ENCODE assay signal across 16 cellular contexts in the genomic region with DNA sequence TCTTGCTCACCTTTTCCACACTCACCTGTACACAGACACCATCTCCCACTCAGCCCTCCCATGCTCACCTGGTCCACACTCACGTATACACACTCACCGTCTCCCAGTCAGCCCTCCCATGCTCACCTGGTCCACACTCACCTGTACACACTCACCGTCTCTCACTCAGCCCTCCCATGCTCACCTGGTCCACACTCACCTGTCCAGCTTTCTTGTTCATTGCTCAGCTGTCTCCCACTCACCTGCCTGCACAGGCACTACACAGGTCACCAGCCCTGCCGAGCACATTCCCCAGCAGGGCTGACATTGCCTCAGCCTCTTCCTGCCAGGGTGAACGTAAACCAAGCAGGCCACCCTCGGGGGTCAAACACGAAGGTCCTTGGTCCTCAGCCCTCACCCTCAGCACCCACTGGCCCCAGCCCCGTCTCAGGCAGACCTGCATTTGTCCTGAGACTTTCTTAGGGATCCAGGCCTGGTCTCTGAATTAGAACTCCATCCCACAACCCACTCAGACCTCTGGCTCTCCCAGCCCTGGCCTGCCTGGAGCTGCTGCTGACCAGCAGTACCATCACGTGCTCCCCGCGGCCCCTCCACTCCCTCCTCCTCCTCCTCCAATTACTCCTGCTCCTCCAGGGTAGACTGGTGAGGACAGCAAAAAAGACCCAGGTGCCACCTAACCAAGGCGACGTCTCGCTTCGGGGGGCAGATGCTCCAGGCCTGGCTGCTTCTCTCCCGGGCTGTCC. TPM values are rescaled to one million over a fixed set of nuclear protein-coding genes. Genes with fewer than 3 reads are reported as not detected.
DNase-seq lines count a peak whose midpoint lies in the region; ATAC-seq and TF ChIP-seq lines count a peak whose summit lies in the region.
"Had no signal": no experiment of that assay in that cellular context is flagged by ENCODE, and none has a peak within 500 bp of the region (broad histone marks: within the 10 kb centered on the region; RNA-seq: fewer than 3 reads in every experiment).

No MANE protein-coding gene starts in this region.

- H2AFZ ChIP-seq in OCI-LY7 (ENCODE audit: low read length): no peak overlapping the region

- TF ChIP-seq CTCF in CD8-positive, alpha-beta T cell (IDR thresholded peaks at IDR 0.05): no peak
- TF ChIP-seq CTCF in nephron (IDR thresholded peaks at IDR 0.05; ENCODE audit: unreplicated experiment in 3 of 3) (no peak), OCI-LY7 (conservative IDR thresholded peaks at IDR 0.05; ENCODE audit: low read length) (no peak)

- peaks cover 21% of the 10 kb centered on the region for H3K4me1 Mint-ChIP-seq in CD8-positive, alpha-beta T cell (ENCODE audit: low read depth)
- peaks cover 15% of the 10 kb centered on the region for H3K4me1 Mint-ChIP-seq in central memory CD8-positive, alpha-beta T cell
- peaks cover 6% of the 10 kb centered on the region for H3K4me1 Mint-ChIP-seq in nephron

- peaks cover 7% of the 10 kb centered on the region for H3K36me3 Mint-ChIP-seq in CD8-positive, alpha-beta T cell
- H3K36me3 Mint-ChIP-seq in central memory CD8-positive, alpha-beta T cell (ENCODE audit: insufficient read depth): peaks cover 2% of the 10 kb centered on the region
- peaks cover 12% of the 10 kb centered on the region for H3K36me3 Mint-ChIP-seq in nephron (ENCODE audit: low read depth)

- H3K27ac ChIP-seq in CD8-positive, alpha-beta T cell (ENCODE audit: low read depth, low read length): no peak overlapping the region
- no peak overlapping the region for H3K27ac ChIP-seq in OCI-LY7 (ENCODE audit: low read depth, low read length, poor library complexity, severe bottlenecking)
- H3K27ac ChIP-seq: neutrophil, thyroid gland had no signal

- H3K27me3 ChIP-seq in CD8-positive, alpha-beta T cell (ENCODE audit: insufficient read depth, low read length): no peaks in the 10 kb centered on the region
- H3K27me3 ChIP-seq in H7 (ENCODE audit: control insufficient read depth, insufficient read depth, low read length): no peaks in the 10 kb centered on the region
- H3K27me3 ChIP-seq: thyroid gland had no signal

- H4K20me1 ChIP-seq in OCI-LY7 (ENCODE audit: insufficient read depth, low read length): no peaks in the 10 kb centered on the region

- peak overlapping the region; percentile 66 for H3K4me3 Mint-ChIP-seq in CD8-positive, alpha-beta T cell
- peak overlapping the region; percentile 10 for H3K4me3 Mint-ChIP-seq in central memory CD8-positive, alpha-beta T cell
- H3K4me3 Mint-ChIP-seq in nephron: peak overlapping the region; percentile 79 to 86 (median 83)

- DNase-seq in CD8-positive, alpha-beta T cell: no peak
- DNase-seq in H7 (peak; percentile 62), OCI-LY7 (ENCODE audit: low spot score) (no peak), NCI-H2227 treated with DMSO at 0.1 percent for 48 hours (lab: John Stamatoyannopoulos, UW) (no peak), GOT3 (lab: John Stamatoyannopoulos, UW) (no peak)
- DNase-seq in central memory CD8-positive, alpha-beta T cell (ENCODE audit: low spot score in 2 of 2): no peak
- DNase-seq: caudate nucleus, left ventricle myocardium superior, NCI-H1105, NCI-H526 treated with DMSO at 0.1 percent for 48 hours, RPMI8226, T1000, thyroid gland had no signal

- H3K4me2 ChIP-seq in OCI-LY7 (ENCODE audit: low read length): no peak overlapping the region

- no peaks in the 10 kb centered on the region for H3K79me2 ChIP-seq in OCI-LY7 (ENCODE audit: insufficient read depth, low read depth, low read length)

- H3K36me3 ChIP-seq in CD8-positive, alpha-beta T cell (ENCODE audit: insufficient read depth, low read length): no peaks in the 10 kb centered on the region
- no peaks in the 10 kb centered on the region for H3K36me3 ChIP-seq in H7 (replicated peaks; ENCODE audit: control insufficient read depth, insufficient read depth, low read length)
- peaks cover 9% of the 10 kb centered on the region; the same call in 1 of the 2 replicates for H3K36me3 ChIP-seq in OCI-LY7 (ENCODE audit: insufficient read depth, low read length)
- H3K36me3 ChIP-seq: neutrophil, thyroid gland had no signal

- POLR2A ChIA-PET in CD8-positive, alpha-beta T cell (lab: Charles Lee): interaction anchor here (1.0 kb wide), 1 partner anchor 11 kb away, joined by 3 read pairs; no protein-coding TSS in a partner anchor
- POLR2A ChIA-PET in OCI-LY7 (lab: Charles Lee): no interaction called here

- BruUV-seq in OCI-LY7 (replicated peaks; lab: Mats Ljungman, UMichigan): no TSS peak

- no peaks in the 10 kb centered on the region for H3K9me3 Mint-ChIP-seq in CD8-positive, alpha-beta T cell
- H3K9me3 Mint-ChIP-seq in central memory CD8-positive, alpha-beta T cell: no peaks in the 10 kb centered on the region
- H3K9me3 Mint-ChIP-seq in nephron: no peaks in the 10 kb centered on the region

- CTCF ChIA-PET in CD8-positive, alpha-beta T cell (lab: Charles Lee): interaction anchor here (1.2 kb wide), 1 partner anchor 73 kb away, joined by 5 read pairs; no protein-coding TSS in a partner anchor
- CTCF ChIA-PET in OCI-LY7 (lab: Charles Lee; ENCODE audit: unreplicated experiment): no interaction called here

- peaks cover 17% of the 10 kb centered on the region for H3K4me1 ChIP-seq in CD8-positive, alpha-beta T cell (ENCODE audit: insufficient read depth, low read length)
- no peaks in the 10 kb centered on the region for H3K4me1 ChIP-seq in OCI-LY7 (ENCODE audit: insufficient read depth, low read length, poor library complexity, severe bottlenecking)

- H3K27me3 Mint-ChIP-seq in CD8-positive, alpha-beta T cell (ENCODE audit: low read depth): no peaks in the 10 kb centered on the region
- H3K27me3 Mint-ChIP-seq in central memory CD8-positive, alpha-beta T cell: peaks cover 22% of the 10 kb centered on the region
- H3K27me3 Mint-ChIP-seq in nephron (ENCODE audit: low read depth): peaks cover 8% of the 10 kb centered on the region

- no peak overlapping the region for H3K4me3 ChIP-seq in CD8-positive, alpha-beta T cell (ENCODE audit: low read depth, low read length)
- H3K4me3 ChIP-seq in H7 (ENCODE audit: insufficient read depth, low read depth, low read length) (no peak overlapping the region), OCI-LY7 (ENCODE audit: low read depth, low read length, poor library complexity, severe bottlenecking) (no peak overlapping the region)
- H3K4me3 ChIP-seq: thyroid gland had no signal

- no peaks in the 10 kb centered on the region for H3K9me3 ChIP-seq in CD8-positive, alpha-beta T cell (ENCODE audit: low read length)
- H3K9me3 ChIP-seq in OCI-LY7 (ENCODE audit: low read length): no peaks in the 10 kb centered on the region
- H3K9me3 ChIP-seq: neutrophil, thyroid gland had no signal

- no peak for ATAC-seq in CD8-positive, alpha-beta T cell
- no peak for ATAC-seq in central memory CD8-positive, alpha-beta T cell (replicated peaks; ENCODE audit: extremely low read depth, poor library complexity, severe bottlenecking)
- ATAC-seq in HG03565 (IDR thresholded peaks at IDR 0.05; ENCODE audit: unreplicated experiment): no peak
- ATAC-seq: left ventricle myocardium superior had no signal

- intact Hi-C loops in CD8-positive, alpha-beta T cell (cut with DNase I, micrococcal nuclease): loop anchor here in 1 of 2 experiments (5.0 kb wide), 1 partner anchor 131 kb away; no protein-coding TSS in a partner anchor
- intact Hi-C loops in OCI-LY7 (cut with micrococcal nuclease; ENCODE audit: unreplicated experiment): no loop called here

- H3K27ac Mint-ChIP-seq in CD8-positive, alpha-beta T cell: peak overlapping the region; percentile 56
- H3K27ac Mint-ChIP-seq in central memory CD8-positive, alpha-beta T cell (ENCODE audit: low read depth): peak overlapping the region; percentile 16
- peak overlapping the region; percentile 8 to 91 (median 72) for H3K27ac Mint-ChIP-seq in nephron

- H3K9me2 ChIP-seq in OCI-LY7 (ENCODE audit: insufficient read depth, low read length): no peaks in the 10 kb centered on the region

RNA-seq across cellular contexts. Expression of a gene that starts 12.8 kb away (rescaled TPM):
- 1 to 10 TPM; 4.3 to 4.9 TPM for total RNA-seq in CD8-positive, alpha-beta T cell
- 82.5 and 101 TPM in 2 replicates for total RNA-seq in H7 (2014; rRNA removed; shearing (Covaris generic))
- total RNA-seq in OCI-LY7 (2014; rRNA removed; shearing (Covaris generic)): 36.2 and 42.6 TPM in 2 replicates
- 47.6 and 58.5 TPM in 2 replicates for total RNA-seq in OCI-LY7 (2022)

RNA-seq across cellular contexts. Expression of a gene that starts 13.4 kb away (rescaled TPM):
- total RNA-seq in CD8-positive, alpha-beta T cell: 10 to 100 TPM; 16.6 to 20.2 TPM
- 32.4 and 32.8 TPM in 2 replicates for total RNA-seq in H7 (2014; rRNA removed; shearing (Covaris generic))
- total RNA-seq in OCI-LY7 (2014; rRNA removed; shearing (Covaris generic)): 18.3 and 22.5 TPM in 2 replicates
- total RNA-seq in OCI-LY7 (2022): 30.9 and 41.6 TPM in 2 replicates

Comparison
In these comparisons a context has a peak if more than half of its experiments do, and no peak if none do; other contexts are left out.
1. H3K27ac Mint-ChIP-seq: peak in every context shown above with its lines; median percentile 72 in nephron; 56 in CD8-positive, alpha-beta T cell; 16 in central memory CD8-positive, alpha-beta T cell.
2. H3K4me3 Mint-ChIP-seq: peak in every context shown above with its lines; median percentile 83 in nephron; 66 in CD8-positive, alpha-beta T cell; 10 in central memory CD8-positive, alpha-beta T cell.
3. RNA of a gene that starts 12.8 kb away (total RNA-seq): 82.5 to 101 TPM in H7 and 36.2 to 58.5 TPM in OCI-LY7; 4.3 to 4.9 TPM in CD8-positive, alpha-beta T cell; every median in the first group is over 4 times any median in the second.